1 cellular context compared by ENCODE assay signal in the genomic region with DNA sequence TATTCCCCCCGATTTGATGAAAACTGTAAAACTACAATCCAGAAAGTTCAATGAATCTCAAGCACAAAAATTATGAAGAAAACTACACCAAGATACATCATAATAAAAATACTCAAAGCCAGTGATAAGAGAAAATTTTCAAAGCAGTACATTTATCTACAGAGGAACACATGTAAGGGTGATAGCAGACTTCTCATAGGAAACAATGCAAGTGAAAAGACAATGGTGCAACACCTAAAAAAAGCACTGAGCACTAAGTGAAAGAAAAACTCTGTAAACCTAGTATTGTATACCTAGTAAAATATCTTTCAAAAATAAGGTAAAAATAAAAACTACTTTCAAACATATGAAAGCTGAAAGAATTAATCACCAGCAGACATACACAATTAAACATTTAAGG.
A peak's percentile ranks its signal among the peaks of the same experiment; 100 is the strongest.
TF ChIP-seq lines count a peak whose summit lies in the region.

No MANE protein-coding gene starts in this region.

TF ChIP-seq in K562, 482 proteins besides CTCF, POLR2A, EP300 and RAD21 (continued from another document and continues in another):
- TF ChIP-seq ZNF318 (IDR thresholded peaks at IDR 0.05; ENCODE audit: borderline replicate concordance in 1 of 2, low read depth in 1 of 2), result peak in 1 of 2 experiments; percentile 31; a peak in 1 of 4 replicates
- no peak for TF ChIP-seq MECOM (CRISPR knock-in tag; IDR thresholded peaks at IDR 0.05)
- TF ChIP-seq TARDBP (IDR thresholded peaks at IDR 0.05), result no peak
- no peak for TF ChIP-seq ZFP36 (IDR thresholded peaks at IDR 0.05; ENCODE audit: low read depth, low read length, partially characterized antibody)
- TF ChIP-seq FOSL1 (tag; conservative IDR thresholded peaks at IDR 0.05), result 0 out of 2 replicates have a peak, but pooled peaks have one; percentile 40
- TF ChIP-seq ARID3B (CRISPR knock-in tag; IDR thresholded peaks at IDR 0.05; ENCODE audit: borderline replicate concordance), result no peak
- TF ChIP-seq CREB3 (tag; conservative IDR thresholded peaks at IDR 0.05; ENCODE audit: low read depth), result no peak
- TF ChIP-seq MIER1 (IDR thresholded peaks at IDR 0.05; ENCODE audit: low read depth), result 0 out of 2 replicates have a peak, but pooled peaks have one; percentile 28
- TF ChIP-seq ZNF184 (CRISPR knock-in tag; IDR thresholded peaks at IDR 0.05), result no peak
- no peak for TF ChIP-seq ELK3 (CRISPR knock-in tag; IDR thresholded peaks at IDR 0.05)
- no peak for TF ChIP-seq POU5F1 (IDR thresholded peaks at IDR 0.05; ENCODE audit: borderline replicate concordance, low read depth, low read length, partially characterized antibody)
- TF ChIP-seq ARNT (IDR thresholded peaks at IDR 0.05), result 0 out of 4 replicates have a peak, but pooled peaks of 1 of the 2 experiments have one; percentile 34
- peak; percentile 49; the same call in 1 of the 2 replicates for TF ChIP-seq CBFA2T3 (IDR thresholded peaks at IDR 0.05)
- TF ChIP-seq NUFIP1 (IDR thresholded peaks at IDR 0.05; ENCODE audit: partially characterized antibody), result no peak
- no peak for TF ChIP-seq LCOR (CRISPR knock-in tag; IDR thresholded peaks at IDR 0.05)
- TF ChIP-seq ZNF699 (CRISPR knock-in tag; IDR thresholded peaks at IDR 0.05; ENCODE audit: insufficient replicate concordance), result no peak
- 0 out of 2 replicates have a peak, but pooled peaks have one; percentile 38 for TF ChIP-seq TOE1 (IDR thresholded peaks at IDR 0.05; ENCODE audit: borderline replicate concordance)
- TF ChIP-seq TOE1 (CRISPR knock-in tag; IDR thresholded peaks at IDR 0.05; ENCODE audit: borderline replicate concordance, low read depth), result no peak
- TF ChIP-seq HDAC1 (IDR thresholded peaks at IDR 0.05), result peak in 1 of 2 experiments; percentile 95; a peak in 2 of 4 replicates
- TF ChIP-seq, protein P1, sequence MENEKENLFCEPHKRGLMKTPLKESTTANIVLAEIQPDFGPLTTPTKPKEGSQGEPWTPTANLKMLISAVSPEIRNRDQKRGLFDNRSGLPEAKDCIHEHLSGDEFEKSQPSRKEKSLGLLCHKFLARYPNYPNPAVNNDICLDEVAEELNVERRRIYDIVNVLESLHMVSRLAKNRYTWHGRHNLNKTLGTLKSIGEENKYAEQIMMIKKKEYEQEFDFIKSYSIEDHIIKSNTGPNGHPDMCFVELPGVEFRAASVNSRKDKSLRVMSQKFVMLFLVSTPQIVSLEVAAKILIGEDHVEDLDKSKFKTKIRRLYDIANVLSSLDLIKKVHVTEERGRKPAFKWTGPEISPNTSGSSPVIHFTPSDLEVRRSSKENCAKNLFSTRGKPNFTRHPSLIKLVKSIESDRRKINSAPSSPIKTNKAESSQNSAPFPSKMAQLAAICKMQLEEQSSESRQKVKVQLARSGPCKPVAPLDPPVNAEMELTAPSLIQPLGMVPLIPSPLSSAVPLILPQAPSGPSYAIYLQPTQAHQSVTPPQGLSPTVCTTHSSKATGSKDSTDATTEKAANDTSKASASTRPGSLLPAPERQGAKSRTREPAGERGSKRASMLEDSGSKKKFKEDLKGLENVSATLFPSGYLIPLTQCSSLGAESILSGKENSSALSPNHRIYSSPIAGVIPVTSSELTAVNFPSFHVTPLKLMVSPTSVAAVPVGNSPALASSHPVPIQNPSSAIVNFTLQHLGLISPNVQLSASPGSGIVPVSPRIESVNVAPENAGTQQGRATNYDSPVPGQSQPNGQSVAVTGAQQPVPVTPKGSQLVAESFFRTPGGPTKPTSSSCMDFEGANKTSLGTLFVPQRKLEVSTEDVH (IDR thresholded peaks at IDR 0.05; ENCODE audit: low read depth, partially characterized antibody), result no peak
- no peak for TF ChIP-seq NFRKB (IDR thresholded peaks at IDR 0.05; ENCODE audit: low read depth)
- 0 out of 2 replicates have a peak, but pooled peaks have one; percentile 41 for TF ChIP-seq NBN (IDR thresholded peaks at IDR 0.05; ENCODE audit: low read depth)
- TF ChIP-seq PCBP1 (IDR thresholded peaks at IDR 0.05; ENCODE audit: low read depth, low read length, poor library complexity, severe bottlenecking), result no peak
- TF ChIP-seq MEIS2 (IDR thresholded peaks at IDR 0.05; ENCODE audit: partially characterized antibody), result no peak
- no peak for TF ChIP-seq SMAD1 (IDR thresholded peaks at IDR 0.05; ENCODE audit: low read depth, low read length, partially characterized antibody)
- TF ChIP-seq CBX2 (IDR thresholded peaks at IDR 0.05; ENCODE audit: insufficient read depth, low read length, poor library complexity, severe bottlenecking), result no peak
- TF ChIP-seq RBBP5 (IDR thresholded peaks at IDR 0.05; ENCODE audit: borderline replicate concordance, insufficient read depth, low read length, poor library complexity, severe bottlenecking), result no peak
- TF ChIP-seq ETS2 (tag; IDR thresholded peaks at IDR 0.05; ENCODE audit: borderline replicate concordance, poor library complexity, severe bottlenecking), result no peak
- TF ChIP-seq NCOA6 (IDR thresholded peaks at IDR 0.05), result no peak
- TF ChIP-seq E2F3 (CRISPR knock-in tag; IDR thresholded peaks at IDR 0.05), result no peak
- no peak for TF ChIP-seq ZNF785 (CRISPR knock-in tag; IDR thresholded peaks at IDR 0.05)
- no peak for TF ChIP-seq ZNF586 (CRISPR knock-in tag; conservative IDR thresholded peaks at IDR 0.05)
- TF ChIP-seq CBX3 (IDR thresholded peaks at IDR 0.05; ENCODE audit: borderline replicate concordance in 1 of 2, low read length in 2 of 2), result peak in 1 of 2 experiments; percentile 100; a peak in 2 of 3 replicates
- TF ChIP-seq MEF2A (IDR thresholded peaks at IDR 0.05; ENCODE audit: control insufficient read depth, low read depth, low read length), result peak; percentile 63; the same call in 1 of the 2 replicates
- TF ChIP-seq NFIX (CRISPR knock-in tag; IDR thresholded peaks at IDR 0.05; ENCODE audit: low read depth), result no peak
- no peak for TF ChIP-seq RBM14 (IDR thresholded peaks at IDR 0.05; ENCODE audit: borderline replicate concordance, insufficient read depth, low read depth, low read length)
- TF ChIP-seq, protein P2, sequence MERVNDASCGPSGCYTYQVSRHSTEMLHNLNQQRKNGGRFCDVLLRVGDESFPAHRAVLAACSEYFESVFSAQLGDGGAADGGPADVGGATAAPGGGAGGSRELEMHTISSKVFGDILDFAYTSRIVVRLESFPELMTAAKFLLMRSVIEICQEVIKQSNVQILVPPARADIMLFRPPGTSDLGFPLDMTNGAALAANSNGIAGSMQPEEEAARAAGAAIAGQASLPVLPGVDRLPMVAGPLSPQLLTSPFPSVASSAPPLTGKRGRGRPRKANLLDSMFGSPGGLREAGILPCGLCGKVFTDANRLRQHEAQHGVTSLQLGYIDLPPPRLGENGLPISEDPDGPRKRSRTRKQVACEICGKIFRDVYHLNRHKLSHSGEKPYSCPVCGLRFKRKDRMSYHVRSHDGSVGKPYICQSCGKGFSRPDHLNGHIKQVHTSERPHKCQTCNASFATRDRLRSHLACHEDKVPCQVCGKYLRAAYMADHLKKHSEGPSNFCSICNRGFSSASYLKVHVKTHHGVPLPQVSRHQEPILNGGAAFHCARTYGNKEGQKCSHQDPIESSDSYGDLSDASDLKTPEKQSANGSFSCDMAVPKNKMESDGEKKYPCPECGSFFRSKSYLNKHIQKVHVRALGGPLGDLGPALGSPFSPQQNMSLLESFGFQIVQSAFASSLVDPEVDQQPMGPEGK (CRISPR knock-in tag; IDR thresholded peaks at IDR 0.05; ENCODE audit: borderline replicate concordance), result no peak
- no peak for TF ChIP-seq ZBTB33 (CRISPR knock-in tag; IDR thresholded peaks at IDR 0.05)
